Comparison of ENCODE assay signal across 24 cellular contexts in the genomic region with DNA sequence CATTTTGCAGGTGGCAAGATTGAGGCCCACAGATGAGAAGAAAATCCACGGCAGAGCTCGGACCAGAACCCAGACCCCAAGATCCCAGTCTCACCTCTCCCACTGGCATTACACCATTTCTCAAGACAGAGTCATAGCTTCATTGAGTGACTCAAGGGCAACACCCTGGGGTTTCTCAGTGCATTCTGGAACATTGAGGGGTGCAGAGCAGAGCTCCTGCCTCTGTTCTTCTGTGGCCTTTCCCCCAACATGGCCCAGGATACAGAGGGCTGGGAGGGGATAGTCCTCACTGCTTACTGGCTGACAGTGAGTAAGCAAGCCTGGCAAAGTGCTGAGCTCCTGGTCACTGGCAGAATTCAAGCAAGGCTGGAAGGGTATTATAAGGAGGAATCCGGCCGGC.
DNase-seq lines count a peak whose midpoint lies in the region; ATAC-seq, FAIRE-seq and TF ChIP-seq lines count a peak whose summit lies in the region.
"Had no signal": no experiment of that assay in that cellular context is flagged by ENCODE, and none has a peak within 500 bp of the region (broad histone marks: within the 10 kb centered on the region; RNA-seq: fewer than 3 reads in every experiment).

No MANE protein-coding gene starts in this region.

- dilution Hi-C loops in keratinocyte (cut with MboI; ENCODE audit: extremely low pct_ligation_motif_present, low sequenced_read_pairs) = no loop called here

- peak overlapping the region in 1 of 3 experiments; percentile 47 for H3K4me3 ChIP-seq in keratinocyte (ENCODE audit: control insufficient read depth in 2 of 3, extremely low read depth in 1 of 3, insufficient read depth in 2 of 3, low read depth in 1 of 3, low read length in 3 of 3)
- H3K4me3 ChIP-seq: cardiac muscle cell, left ventricle myocardium inferior had no signal

- H2AFZ ChIP-seq in keratinocyte (ENCODE audit: control insufficient read depth, low read length) = no peak overlapping the region

- no peaks in the 10 kb centered on the region for H3K36me3 Mint-ChIP-seq in T-helper 2 cell treated with Interferon-gamma antibody and Interleukin-4, amounts not matched to agents 5 μg/mL and 100 μg/mL, for 36 hours (ENCODE audit: low read depth)
- H3K36me3 Mint-ChIP-seq in activated T-helper 17 cell treated with anti-CD3 and anti-CD28 coated beads, Interleukin-2, amount 50 U/mL, for 72 hours (ENCODE audit: low read depth) = no peaks in the 10 kb centered on the region
- H3K36me3 Mint-ChIP-seq: activated naive CD8-positive, alpha-beta T cell treated with anti-CD3 and anti-CD28 coated beads for 36 hours; CD8-positive, alpha-beta T cell; type B pancreatic cell had no signal

- peaks cover 14% of the 10 kb centered on the region for H3K27me3 Mint-ChIP-seq in T-helper 2 cell treated with Interferon-gamma antibody and Interleukin-4, amounts not matched to agents 5 μg/mL and 100 μg/mL, for 36 hours (ENCODE audit: low read depth)
- peaks cover 4% of the 10 kb centered on the region for H3K27me3 Mint-ChIP-seq in activated T-helper 17 cell treated with anti-CD3 and anti-CD28 coated beads, Interleukin-2, amount 50 U/mL, for 72 hours
- H3K27me3 Mint-ChIP-seq: activated naive CD8-positive, alpha-beta T cell treated with anti-CD3 and anti-CD28 coated beads for 36 hours had no signal

- H3K4me2 ChIP-seq in keratinocyte (ENCODE audit: control insufficient read depth, extremely low read depth, insufficient read depth, low read depth, low read length) = peak overlapping the region; percentile 71

- DNase-seq in T-helper 2 cell treated with Interferon-gamma antibody and Interleukin-4, amounts not matched to agents 5 μg/mL and 100 μg/mL, for 36 hours (ENCODE audit: low spot score) = no peak
- DNase-seq in T-helper 2 cell = no peak
- peak; percentile 38 for DNase-seq in RWPE1 (ENCODE audit: low spot score)
- DNase-seq in keratinocyte (ENCODE audit: low read depth, low spot score) = no peak
- DNase-seq in superior temporal gyrus (ENCODE audit: extremely low spot score) = peak; percentile 5
- no peak for DNase-seq in amniotic stem cell (lab: John Stamatoyannopoulos, UW)
- DNase-seq in DMS 273 treated with DMSO at 0.1 percent for 48 hours (lab: John Stamatoyannopoulos, UW) = no peak
- DNase-seq: activated effector memory CD4-positive, alpha-beta T cell treated with Interleukin-2 at 50 U/mL for 16 hours; activated naive CD8-positive, alpha-beta T cell treated with anti-CD3 and anti-CD28 coated beads for 36 hours; CD8-positive, alpha-beta T cell; H9; left ventricle myocardium inferior; MV-4-11; SHP77 treated with DMSO at 0.1 percent for 48 hours; stimulated activated CD4-positive, alpha-beta T cell treated with anti-CD3 and anti-CD28 coated beads, Interleukin-4, amount 100 ng/mL, for 4 hours had no signal

- H3K9ac ChIP-seq in keratinocyte (ENCODE audit: control insufficient read depth, extremely low read depth, insufficient read depth, low read length) = peak overlapping the region; percentile 25

- CTCF ChIA-PET in RWPE1 (lab: Yijun Ruan, JAX) = no interaction called here

- peaks cover 5% of the 10 kb centered on the region for H3K27me3 ChIP-seq in keratinocyte (ENCODE audit: control insufficient read depth, extremely low read depth, insufficient read depth, low read length)
- H3K27me3 ChIP-seq: cardiac muscle cell had no signal

- H3K4me3 Mint-ChIP-seq in T-helper 2 cell treated with Interferon-gamma antibody and Interleukin-4, amounts not matched to agents 5 μg/mL and 100 μg/mL, for 36 hours = no peak overlapping the region
- H3K4me3 Mint-ChIP-seq in activated T-helper 17 cell treated with anti-CD3 and anti-CD28 coated beads, Interleukin-2, amount 50 U/mL, for 72 hours = no peak overlapping the region
- H3K4me3 Mint-ChIP-seq: activated naive CD8-positive, alpha-beta T cell treated with anti-CD3 and anti-CD28 coated beads for 36 hours; CD8-positive, alpha-beta T cell; H9; type B pancreatic cell had no signal

- no peak for ATAC-seq in activated T-helper 17 cell treated with anti-CD3 and anti-CD28 coated beads, Interleukin-2, amount 50 U/mL, for 72 hours (replicated peaks)
- ATAC-seq: CD8-positive, alpha-beta T cell; sciatic nerve had no signal

- peaks cover 28% of the 10 kb centered on the region for H3K4me1 ChIP-seq in keratinocyte (ENCODE audit: control insufficient read depth, extremely low read depth, insufficient read depth, low read length)

- peak overlapping the region; percentile 44 for H3K27ac Mint-ChIP-seq in T-helper 2 cell treated with Interferon-gamma antibody and Interleukin-4, amounts not matched to agents 5 μg/mL and 100 μg/mL, for 36 hours
- H3K27ac Mint-ChIP-seq in activated T-helper 17 cell treated with anti-CD3 and anti-CD28 coated beads, Interleukin-2, amount 50 U/mL, for 72 hours = no peak overlapping the region
- H3K27ac Mint-ChIP-seq: CD8-positive, alpha-beta T cell; progenitor cell of endocrine pancreas; type B pancreatic cell had no signal

- no peaks in the 10 kb centered on the region for H4K20me1 ChIP-seq in keratinocyte (ENCODE audit: control insufficient read depth, extremely low read depth, insufficient read depth, low read length)

- H3K4me1 Mint-ChIP-seq in T-helper 2 cell treated with Interferon-gamma antibody and Interleukin-4, amounts not matched to agents 5 μg/mL and 100 μg/mL, for 36 hours (ENCODE audit: low read depth) = peaks cover 35% of the 10 kb centered on the region
- peaks cover 12% of the 10 kb centered on the region for H3K4me1 Mint-ChIP-seq in activated T-helper 17 cell treated with anti-CD3 and anti-CD28 coated beads, Interleukin-2, amount 50 U/mL, for 72 hours

- no peaks in the 10 kb centered on the region for H3K9me3 Mint-ChIP-seq in T-helper 2 cell treated with Interferon-gamma antibody and Interleukin-4, amounts not matched to agents 5 μg/mL and 100 μg/mL, for 36 hours
- no peaks in the 10 kb centered on the region for H3K9me3 Mint-ChIP-seq in activated T-helper 17 cell treated with anti-CD3 and anti-CD28 coated beads, Interleukin-2, amount 50 U/mL, for 72 hours
- H3K9me3 Mint-ChIP-seq: activated naive CD8-positive, alpha-beta T cell treated with anti-CD3 and anti-CD28 coated beads for 36 hours; CD8-positive, alpha-beta T cell; H9; type B pancreatic cell had no signal

- H3K36me3 ChIP-seq in keratinocyte (ENCODE audit: control insufficient read depth in 2 of 2, extremely low read depth in 1 of 2, insufficient read depth in 2 of 2, low read length in 2 of 2) = no peaks in the 10 kb centered on the region
- H3K36me3 ChIP-seq: cardiac muscle cell, left ventricle myocardium inferior, neutrophil had no signal

- H3K27ac ChIP-seq in RWPE1 (peak overlapping the region; percentile 76), keratinocyte (ENCODE audit: control insufficient read depth, insufficient read depth, low read length) (peak overlapping the region; percentile 59)
- H3K27ac ChIP-seq: 22Rv1, cardiac muscle cell, left ventricle myocardium inferior, neutrophil had no signal

- peak; percentile 43 for FAIRE-seq in keratinocyte (lab: Jason Lieb, UNC)
- FAIRE-seq: colon, islet of Langerhans had no signal

- TF ChIP-seq CTCF in RWPE1 (conservative IDR thresholded peaks at IDR 0.05; ENCODE audit: low read depth) (no peak), keratinocyte (optimal IDR thresholded peaks at IDR 0.05 in 1 of 3, IDR thresholded peaks at IDR 0.05 in 1 of 3, conservative IDR thresholded peaks at IDR 0.05 in 1 of 3; ENCODE audit: extremely low read depth in 1 of 3, insufficient read depth in 2 of 3, low read length in 3 of 3) (no peak)

- peaks cover 3% of the 10 kb centered on the region for H3K9me1 ChIP-seq in keratinocyte (ENCODE audit: control insufficient read depth, extremely low read depth, insufficient read depth, low read length)

- H3K79me2 ChIP-seq in keratinocyte (ENCODE audit: control insufficient read depth, insufficient read depth, low read length) = no peaks in the 10 kb centered on the region

- POLR2A ChIA-PET in RWPE1 (lab: Yijun Ruan, JAX; ENCODE audit: low non-redundant PET) = no interaction called here

- no peaks in the 10 kb centered on the region for H3K9me3 ChIP-seq in keratinocyte (ENCODE audit: control insufficient read depth, low read depth, low read length)
- H3K9me3 ChIP-seq: left ventricle myocardium inferior, neutrophil had no signal

Comparison
In these comparisons a context has a peak if more than half of its experiments do, and no peak if none do; other contexts are left out.
1. DNase-seq: peak in RWPE1 (single experiment) and superior temporal gyrus (single experiment); none in T-helper 2 cell treated with Interferon-gamma antibody and Interleukin-4, amounts not matched to agents 5 μg/mL and 100 μg/mL, for 36 hours (single experiment), T-helper 2 cell (0 of 5), keratinocyte (single experiment), amniotic stem cell (single experiment) and DMS 273 treated with DMSO at 0.1 percent for 48 hours (single experiment).